9 cellular contexts compared by ENCODE assay signal in genomic region chr10:7480742-7481381, GRCh38.
DNase-seq lines count a peak whose midpoint lies in the region; ATAC-seq and TF ChIP-seq lines count a peak whose summit lies in the region.
"Had no signal": no experiment of that assay in that cellular context is flagged by ENCODE, and none has a peak within 500 bp of the region (broad histone marks: within the 10 kb centered on the region; RNA-seq: fewer than 3 reads in every experiment).

No MANE protein-coding gene starts in this region.

- H3K27me3 ChIP-seq in mammary epithelial cell (ENCODE audit: insufficient read depth, low read length): no peaks in the 10 kb centered on the region
- H3K27me3 ChIP-seq in osteoblast (ENCODE audit: insufficient read depth, low read length): no peaks in the 10 kb centered on the region

- H2AFZ ChIP-seq in mammary epithelial cell (ENCODE audit: low read depth, low read length): no peak overlapping the region
- H2AFZ ChIP-seq in osteoblast (ENCODE audit: low read length): no peak overlapping the region

- H3K4me3 Mint-ChIP-seq in activated CD8-positive, alpha-beta memory T cell treated with anti-CD3 and anti-CD28 coated beads, Interleukin-2, amount 10 ng/mL, durations not matched to agents 7 days and 5 days: no peak overlapping the region
- H3K4me3 Mint-ChIP-seq in T-helper 17 cell: peak overlapping the region; percentile 34

- H3K4me3 ChIP-seq in mammary epithelial cell (replicated peaks in 1 of 3; ENCODE audit: insufficient read depth in 1 of 3, low read depth in 2 of 3, low read length in 3 of 3) (no peak overlapping the region), osteoblast (ENCODE audit: insufficient read depth, low read length) (no peak overlapping the region)

- intact Hi-C loops in mammary epithelial cell (cut with micrococcal nuclease): no loop called here

- no peaks in the 10 kb centered on the region for H4K20me1 ChIP-seq in mammary epithelial cell (ENCODE audit: insufficient read depth, low read length)
- H4K20me1 ChIP-seq in osteoblast (ENCODE audit: insufficient read depth, low read length): no peaks in the 10 kb centered on the region

- H3K27me3 Mint-ChIP-seq in activated CD8-positive, alpha-beta memory T cell treated with anti-CD3 and anti-CD28 coated beads, Interleukin-2, amount 10 ng/mL, durations not matched to agents 7 days and 5 days: no peaks in the 10 kb centered on the region
- no peaks in the 10 kb centered on the region for H3K27me3 Mint-ChIP-seq in T-helper 17 cell

- CTCF ChIA-PET in activated CD8-positive, alpha-beta memory T cell treated with anti-CD3 and anti-CD28 coated beads, Interleukin-2, amount 10 ng/mL, durations not matched to agents 7 days and 5 days (lab: Charles Lee): interaction anchor here (0.7 to 1.4 kb wide), 4 partner anchors 8 to 69 kb away, joined by 3 to 4 read pairs (median 4); no protein-coding TSS in a partner anchor
- CTCF ChIA-PET in mammary epithelial cell (lab: Charles Lee; ENCODE audit: low non-redundant PET): no interaction called here

- in situ Hi-C loops in mammary epithelial cell (cut with MboI; ENCODE audit: low sequenced_read_pairs in 2 of 2): no loop called here

- H3K27ac ChIP-seq in mammary epithelial cell (ENCODE audit: insufficient read depth, low read depth, low read length) (no peak overlapping the region), osteoblast (ENCODE audit: low read depth, low read length) (no peak overlapping the region)

- H3K9me3 ChIP-seq in T-helper 17 cell (ENCODE audit: control insufficient read depth, low read length, poor library complexity, severe bottlenecking) (no peaks in the 10 kb centered on the region), mammary epithelial cell (replicated peaks; ENCODE audit: insufficient read depth, low read length) (peaks cover 4% of the 10 kb centered on the region), osteoblast (ENCODE audit: low read depth, low read length) (no peaks in the 10 kb centered on the region)

- TF ChIP-seq CTCF in mammary epithelial cell (conservative IDR thresholded peaks at IDR 0.05 in 1 of 2, IDR thresholded peaks at IDR 0.05 in 1 of 2; ENCODE audit: extremely low read depth in 1 of 2, insufficient read depth in 1 of 2, low read depth in 1 of 2, low read length in 2 of 2) (no peak), osteoblast (IDR thresholded peaks at IDR 0.05; ENCODE audit: extremely low read depth, low read depth, low read length) (no peak)

- WGBS in mammary epithelial cell (ENCODE audit: low coverage, missing lambda C conversion rate): 68% methylated on average over 8 of the region's 8 CpGs

- no peak overlapping the region for H3K9ac ChIP-seq in mammary epithelial cell (ENCODE audit: insufficient read depth, low read length)

- ATAC-seq in activated CD8-positive, alpha-beta memory T cell treated with anti-CD3 and anti-CD28 coated beads, Interleukin-2, amount 10 ng/mL, durations not matched to agents 7 days and 5 days: no peak
- peak; percentile 36 for ATAC-seq in HG02938 (IDR thresholded peaks at IDR 0.05; ENCODE audit: unreplicated experiment)
- peak; percentile 38 for ATAC-seq in T-helper 17 cell
- peak; percentile 38 for ATAC-seq in stimulated activated naive CD8-positive, alpha-beta T cell treated with anti-CD3 and anti-CD28 coated beads, Interleukin-15, Interleukin-2, amounts not matched to agents 100 U/mL and 50 U/mL, for 24 hours

- peaks cover 27% of the 10 kb centered on the region for H3K36me3 Mint-ChIP-seq in activated CD8-positive, alpha-beta memory T cell treated with anti-CD3 and anti-CD28 coated beads, Interleukin-2, amount 10 ng/mL, durations not matched to agents 7 days and 5 days
- H3K36me3 Mint-ChIP-seq in T-helper 17 cell (ENCODE audit: low read depth): peaks cover 2% of the 10 kb centered on the region

- no TSS peak for BruUV-seq in mammary epithelial cell (replicated peaks; lab: Mats Ljungman, UMichigan)

- DNase-seq in activated CD8-positive, alpha-beta memory T cell treated with anti-CD3 and anti-CD28 coated beads, Interleukin-2, amount 10 ng/mL, durations not matched to agents 7 days and 5 days: no peak
- DNase-seq in activated CD8-positive, alpha-beta memory T cell treated with anti-CD3 and anti-CD28 coated beads, Interleukin-2, amount 50 U/mL, for 4 hours: no peak
- no peak for DNase-seq in T-helper 17 cell
- DNase-seq in stimulated activated naive CD8-positive, alpha-beta T cell treated with anti-CD3 and anti-CD28 coated beads, Interleukin-15, Interleukin-2, amounts not matched to agents 100 U/mL and 50 U/mL, for 24 hours: no peak
- no peak for DNase-seq in T1000 (lab: John Stamatoyannopoulos, UW)
- no peak for DNase-seq in mammary epithelial cell
- DNase-seq in osteoblast (ENCODE audit: insufficient read length, low spot score, missing footprints): no peak
- DNase-seq: erythroblast had no signal

- H3K4me2 ChIP-seq in mammary epithelial cell (ENCODE audit: insufficient read depth, low read depth, low read length) (no peak overlapping the region), osteoblast (ENCODE audit: insufficient read depth, low read length) (no peak overlapping the region)

- H3K4me1 ChIP-seq in mammary epithelial cell (ENCODE audit: insufficient read depth, low read length) (no peaks in the 10 kb centered on the region), osteoblast (ENCODE audit: insufficient read depth, low read length) (no peaks in the 10 kb centered on the region)

- peaks cover 72% of the 10 kb centered on the region for H3K4me1 Mint-ChIP-seq in activated CD8-positive, alpha-beta memory T cell treated with anti-CD3 and anti-CD28 coated beads, Interleukin-2, amount 10 ng/mL, durations not matched to agents 7 days and 5 days
- H3K4me1 Mint-ChIP-seq in T-helper 17 cell: peaks cover 47% of the 10 kb centered on the region

- no peaks in the 10 kb centered on the region for H3K9me3 Mint-ChIP-seq in activated CD8-positive, alpha-beta memory T cell treated with anti-CD3 and anti-CD28 coated beads, Interleukin-2, amount 10 ng/mL, durations not matched to agents 7 days and 5 days (ENCODE audit: low read depth)

- H3K79me2 ChIP-seq in mammary epithelial cell (ENCODE audit: insufficient read depth, low read length): no peaks in the 10 kb centered on the region
- H3K79me2 ChIP-seq in osteoblast (ENCODE audit: insufficient read depth, low read length): no peaks in the 10 kb centered on the region

- dilution Hi-C loops in mammary epithelial cell (cut with HindIII; ENCODE audit: low sequenced_read_pairs): no loop called here

- H3K36me3 ChIP-seq in mammary epithelial cell (ENCODE audit: insufficient read depth, low read length) (no peaks in the 10 kb centered on the region), osteoblast (ENCODE audit: insufficient read depth, low read length) (no peaks in the 10 kb centered on the region)

- H3K27ac Mint-ChIP-seq in activated CD8-positive, alpha-beta memory T cell treated with anti-CD3 and anti-CD28 coated beads, Interleukin-2, amount 10 ng/mL, durations not matched to agents 7 days and 5 days: peak overlapping the region; percentile 83
- H3K27ac Mint-ChIP-seq in T-helper 17 cell: peak overlapping the region; percentile 92
